In genomic region chr9:68446836-68447235, GRCh38 we compare ENCODE assay signal across 21 cellular contexts.
A peak's percentile ranks its signal among the peaks of the same experiment; 100 is the strongest.
DNase-seq lines count a peak whose midpoint lies in the region; ATAC-seq and TF ChIP-seq lines count a peak whose summit lies in the region.
"Had no signal": no experiment of that assay in that cellular context is flagged by ENCODE, and none has a peak within 500 bp of the region (broad histone marks: within the 10 kb centered on the region; RNA-seq: fewer than 3 reads in every experiment).

No MANE protein-coding gene starts in this region.

- intact Hi-C loops in adrenal gland (cut with DNase I) (no loop called here), Right ventricle myocardium superior (cut with DNase I) (no loop called here), stomach (cut with DNase I; ENCODE audit: low total_unique reads) (loop anchor here (10.0 kb wide), 1 partner anchor 48 kb away; no protein-coding TSS in a partner anchor)

- H3K27me3 ChIP-seq in adrenal gland (no peaks in the 10 kb centered on the region), stomach (no peaks in the 10 kb centered on the region)

- POLR2A ChIA-PET in GM10248 (lab: Yijun Ruan, JAX) = no interaction called here

- DNase-seq in adrenal gland (peak; percentile 44 to 86 (median 76)), Right ventricle myocardium superior (no peak), mucosa of gallbladder (ENCODE audit: low spot score) (peak; percentile 21), stomach (no peak), GM10248 (ENCODE audit: extremely low spot score) (no peak), CD1c-positive myeloid dendritic cell (ENCODE audit: extremely low spot score) (no peak), activated T-cell treated with anti-CD3 and anti-CD28 coated beads for 4 hours (no peak), SHP77 treated with DMSO at 0.1 percent for 48 hours (lab: John Stamatoyannopoulos, UW) (no peak)
- DNase-seq: ACHN; activated gamma-delta T cell treated with Interleukin-2 at 50 U/mL for 16 hours; amygdala; CD4-positive, alpha-beta T cell; NCI-H146; PC-9; small intestine; stimulated activated CD4-positive, alpha-beta T cell treated with anti-CD3 and anti-CD28 coated beads, Interleukin-4, amount 100 ng/mL, for 24 hours; T-helper 2 cell had no signal

- WGBS in adrenal gland, 4 donors = 20 to 27% (median 24%) methylated on average over 7 of the region's 7 CpGs
- 57 to 79% (median 61%) methylated on average over 7 of the region's 7 CpGs for WGBS in stomach, 5 donors

- TF ChIP-seq POLR2A in adrenal gland (IDR thresholded peaks at IDR 0.05) (no peak), stomach (IDR thresholded peaks at IDR 0.05) (no peak)

- H3K27ac ChIP-seq in adrenal gland = peak overlapping the region in 2 of 5 donors; percentile 2 to 34
- peak overlapping the region in 3 of 5 donors; percentile 40 to 83 (median 65) for H3K27ac ChIP-seq in stomach
- H3K27ac ChIP-seq: HL-60, parathyroid adenoma, PC-9, VCaP had no signal

- peak; percentile 34 for TF ChIP-seq EP300 in stomach (IDR thresholded peaks at IDR 0.05)

- TF ChIP-seq CTCF in adrenal gland (IDR thresholded peaks at IDR 0.05) = no peak
- no peak for TF ChIP-seq CTCF in stomach (IDR thresholded peaks at IDR 0.05)
- TF ChIP-seq CTCF in GM10248 (IDR thresholded peaks at IDR 0.05; ENCODE audit: control extremely low read depth, extremely low read depth, low read depth, missing control alignments) = no peak

- H3K4me1 ChIP-seq in adrenal gland (replicated peaks in 1 of 2) = peaks cover 14 to 15% of the 10 kb centered on the region in 2 donors
- H3K4me1 ChIP-seq in stomach = peaks cover 0 to 74% (median 19%) of the 10 kb centered on the region in 4 donors
- H3K4me1 ChIP-seq: parathyroid adenoma had no signal

- no peaks in the 10 kb centered on the region for H3K36me3 ChIP-seq in adrenal gland (replicated peaks in 1 of 2)
- H3K36me3 ChIP-seq in stomach = no peaks in the 10 kb centered on the region

- H3K9me3 ChIP-seq in adrenal gland (replicated peaks in 1 of 3) = no peaks in the 10 kb centered on the region
- peaks cover 0 to 6% (median 3%) of the 10 kb centered on the region in 4 donors for H3K9me3 ChIP-seq in stomach

- ATAC-seq in Right ventricle myocardium superior (ENCODE audit: poor library complexity) = peak; percentile 29
- ATAC-seq: left lobe of liver had no signal

- H3K4me3 ChIP-seq in adrenal gland (peak overlapping the region in 1 of 4 donors; percentile 21), stomach (no peak overlapping the region)
- H3K4me3 ChIP-seq: PC-9 had no signal

- CTCF ChIA-PET in GM10248 (lab: Yijun Ruan, JAX) = no interaction called here

Comparison
In these comparisons a context has a peak if more than half of its experiments do, and no peak if none do; other contexts are left out.
1. DNase-seq: peak in adrenal gland (7 of 7) and mucosa of gallbladder (single experiment); none in Right ventricle myocardium superior (single experiment), stomach (single experiment), GM10248 (single experiment), CD1c-positive myeloid dendritic cell (single experiment), activated T-cell treated with anti-CD3 and anti-CD28 coated beads for 4 hours (single experiment) and SHP77 treated with DMSO at 0.1 percent for 48 hours (single experiment).